8 cellular contexts compared by ENCODE assay signal in genomic region chr4:173334891-173335754, GRCh38. TPM values are rescaled to one million over a fixed set of nuclear protein-coding genes. Genes with fewer than 3 reads are reported as not detected.
DNase-seq lines count a peak whose midpoint lies in the region; ATAC-seq and TF ChIP-seq lines count a peak whose summit lies in the region.

No MANE protein-coding gene starts in this region.

- POLR2A ChIA-PET in activated CD4-positive, alpha-beta memory T cell treated with anti-CD3 and anti-CD28 coated beads for 36 hours (lab: Charles Lee) = interaction anchor here (0.8 to 4.6 kb wide), 7 partner anchors 10 to 167 kb away, joined by 3 to 117 read pairs (median 5); partner anchors contain the start of genes GALNT7 and SAP30

- H3K27ac ChIP-seq in esophagus muscularis mucosa (replicated peaks in 1 of 4) (peak overlapping the region; percentile 77 to 100 (median 98)), muscle layer of duodenum (ENCODE audit: low read length) (peak overlapping the region; percentile 70), tibial artery (peak overlapping the region; percentile 100)

- ATAC-seq in GM19455 (IDR thresholded peaks at IDR 0.05; ENCODE audit: unreplicated experiment) (peak; percentile 33), HG03521 (IDR thresholded peaks at IDR 0.05; ENCODE audit: unreplicated experiment) (peak; percentile 15)

- H3K27ac Mint-ChIP-seq in activated CD4-positive, alpha-beta memory T cell treated with anti-CD3 and anti-CD28 coated beads for 36 hours = peak overlapping the region; percentile 100

- peaks cover 4% of the 10 kb centered on the region for H3K27me3 Mint-ChIP-seq in activated CD4-positive, alpha-beta memory T cell treated with anti-CD3 and anti-CD28 coated beads for 36 hours

- intact Hi-C loops in activated CD4-positive, alpha-beta memory T cell treated with anti-CD3 and anti-CD28 coated beads for 36 hours (cut with micrococcal nuclease) = loop anchor here (1.0 to 2.0 kb wide), 6 partner anchors 17 to 948 kb away; partner anchors contain the start of genes CEP44, FBXO8, GALNT7 and SAP30
- intact Hi-C loops in esophagus muscularis mucosa (cut with DNase I) (loop anchor here (2.0 to 5.0 kb wide), 2 partner anchors 34 to 82 kb away; no protein-coding TSS in a partner anchor), tibial artery (cut with DNase I; ENCODE audit: low total_unique reads) (loop anchor here (2.0 to 10.0 kb wide), 2 partner anchors 36 to 170 kb away; partner anchors contain the start of gene SAP30)

- WGBS in esophagus muscularis mucosa = 7% methylated on average over 22 of the region's 52 CpGs

- TF ChIP-seq CTCF in esophagus muscularis mucosa (IDR thresholded peaks at IDR 0.05) = no peak
- TF ChIP-seq CTCF in tibial artery (IDR thresholded peaks at IDR 0.05) = no peak

- DNase-seq in DMS153 treated with DMSO at 0.1 percent for 48 hours (lab: John Stamatoyannopoulos, UW; ENCODE audit: unreplicated experiment) (peak; percentile 77), NCI-H510A treated with DMSO at 0.1 percent for 48 hours (lab: John Stamatoyannopoulos, UW) (peak; percentile 74), esophagus muscularis mucosa (ENCODE audit: extremely low spot score) (no peak), tibial artery (peak; percentile 62 to 85)
- peak; percentile 74 for DNase-seq in activated CD4-positive, alpha-beta memory T cell treated with anti-CD3 and anti-CD28 coated beads for 36 hours

- H3K9me3 ChIP-seq in esophagus muscularis mucosa (no peaks in the 10 kb centered on the region), muscle layer of duodenum (ENCODE audit: control insufficient read depth in 1 of 2, low read length in 2 of 2) (no peaks in the 10 kb centered on the region), tibial artery (no peaks in the 10 kb centered on the region)

- H3K27me3 ChIP-seq in esophagus muscularis mucosa (no peaks in the 10 kb centered on the region), muscle layer of duodenum (ENCODE audit: low read depth, low read length) (no peaks in the 10 kb centered on the region), tibial artery (no peaks in the 10 kb centered on the region)

- peak overlapping the region; percentile 86 to 95 (median 94) for H3K4me3 ChIP-seq in esophagus muscularis mucosa
- H3K4me3 ChIP-seq in muscle layer of duodenum (ENCODE audit: low read depth in 1 of 2, low read length in 2 of 2) = peak overlapping the region; percentile 93 to 99
- peak overlapping the region; percentile 92 to 98 for H3K4me3 ChIP-seq in tibial artery

- CTCF ChIA-PET in activated CD4-positive, alpha-beta memory T cell treated with anti-CD3 and anti-CD28 coated beads for 36 hours (lab: Charles Lee) = interaction anchor here (0.7 to 2.8 kb wide), 5 partner anchors 33 to 165 kb away, joined by 3 to 12 read pairs (median 5); partner anchors contain the start of gene SAP30

- no peak for TF ChIP-seq EP300 in esophagus muscularis mucosa (IDR thresholded peaks at IDR 0.05)

- H3K9me3 Mint-ChIP-seq in activated CD4-positive, alpha-beta memory T cell treated with anti-CD3 and anti-CD28 coated beads for 36 hours = no peaks in the 10 kb centered on the region

- peaks cover 11% of the 10 kb centered on the region for H3K4me1 Mint-ChIP-seq in activated CD4-positive, alpha-beta memory T cell treated with anti-CD3 and anti-CD28 coated beads for 36 hours (ENCODE audit: low read depth)

- TF ChIP-seq POLR2A in esophagus muscularis mucosa (IDR thresholded peaks at IDR 0.05; ENCODE audit: low read depth) = no peak

- peak overlapping the region; percentile 95 for H3K4me3 Mint-ChIP-seq in activated CD4-positive, alpha-beta memory T cell treated with anti-CD3 and anti-CD28 coated beads for 36 hours

- H3K36me3 ChIP-seq in esophagus muscularis mucosa (peaks cover 0 to 27% (median 12%) of the 10 kb centered on the region in 4 donors), muscle layer of duodenum (ENCODE audit: control insufficient read depth in 1 of 2, insufficient read depth in 2 of 2, low read length in 2 of 2) (peaks cover 6 to 11% of the 10 kb centered on the region in 2 donors), tibial artery (peaks cover 13 to 18% (median 16%) of the 10 kb centered on the region in 3 donors)

- peaks cover 35% of the 10 kb centered on the region for H3K36me3 Mint-ChIP-seq in activated CD4-positive, alpha-beta memory T cell treated with anti-CD3 and anti-CD28 coated beads for 36 hours

- H3K4me1 ChIP-seq in esophagus muscularis mucosa (peaks cover 14 to 36% (median 36%) of the 10 kb centered on the region in 4 donors), muscle layer of duodenum (ENCODE audit: control insufficient read depth in 1 of 2, insufficient read depth in 2 of 2, low read length in 2 of 2) (peaks cover 10 to 21% of the 10 kb centered on the region in 2 donors), tibial artery (peaks cover 0 to 30% (median 16%) of the 10 kb centered on the region in 4 donors)

RNA-seq across cellular contexts. Expression of gene HMGB2, which starts 1.0 kb away (rescaled TPM):
- total RNA-seq in activated CD4-positive, alpha-beta memory T cell treated with anti-CD3 and anti-CD28 coated beads for 36 hours = 100 to 1,000 TPM; 610 to 614 TPM
- total RNA-seq in esophagus muscularis mucosa = 10 to 100 TPM; 35.7 to 69.7 (median 46.2) TPM

RNA-seq across cellular contexts. Expression of gene SAP30, which starts 35.6 kb away (rescaled TPM):
- total RNA-seq in activated CD4-positive, alpha-beta memory T cell treated with anti-CD3 and anti-CD28 coated beads for 36 hours = 10 to 100 TPM; 26.1 to 26.5 TPM
- 10 to 100 TPM; 39.6 to 56.2 (median 43.7) TPM for total RNA-seq in esophagus muscularis mucosa

Comparison
In these comparisons a context has a peak if more than half of its experiments do, and no peak if none do; other contexts are left out.
1. RNA of gene HMGB2, which starts 1.0 kb away (total RNA-seq): 610 to 614 TPM in activated CD4-positive, alpha-beta memory T cell treated with anti-CD3 and anti-CD28 coated beads for 36 hours; 35.7 to 69.7 TPM in esophagus muscularis mucosa; every median in the first group is over 4 times any median in the second.
2. Peak in every context shown above with its lines, with median percentiles within 50 percentile points of each other: H3K27ac ChIP-seq and H3K4me3 ChIP-seq.